Comparison of ENCODE assay signal across 8 cellular contexts in genomic region chr11:82899191-82899820, GRCh38. TPM values are rescaled to one million over a fixed set of nuclear protein-coding genes. Genes with fewer than 3 reads are reported as not detected.
DNase-seq lines count a peak whose midpoint lies in the region; ATAC-seq and TF ChIP-seq lines count a peak whose summit lies in the region.

No MANE protein-coding gene starts in this region.

- H3K4me2 ChIP-seq in SK-N-SH, result peak overlapping the region; percentile 87

- H3F3A ChIP-seq in SK-N-SH (replicated peaks; ENCODE audit: insufficient read depth), result no peaks in the 10 kb centered on the region

- peaks cover 56% of the 10 kb centered on the region for H3K4me1 Mint-ChIP-seq in activated T-cell treated with anti-CD3 and anti-CD28 coated beads, Interleukin-2, amount 50 U/mL, for 72 hours (ENCODE audit: low read depth)

- no peak overlapping the region; a peak in 1 of 4 replicates for H3K27ac ChIP-seq in SK-N-SH (ENCODE audit: low read depth in 2 of 2, low read length in 1 of 2)
- H3K27ac ChIP-seq in esophagus (ENCODE audit: low read depth in 2 of 2, low read length in 1 of 2), result no peak overlapping the region

- no peaks in the 10 kb centered on the region for H3K27me3 ChIP-seq in SK-N-SH (ENCODE audit: insufficient read depth)
- no peaks in the 10 kb centered on the region for H3K27me3 ChIP-seq in esophagus (ENCODE audit: control insufficient read depth in 1 of 2, insufficient read depth in 2 of 2, low read length in 2 of 2)

- no peaks in the 10 kb centered on the region for H3K9me3 Mint-ChIP-seq in activated T-cell treated with anti-CD3 and anti-CD28 coated beads, Interleukin-2, amount 50 U/mL, for 72 hours

- peak overlapping the region; percentile 81 for H3K9ac ChIP-seq in SK-N-SH

- TF ChIP-seq EP300 in SK-N-SH (IDR thresholded peaks at IDR 0.05; ENCODE audit: borderline replicate concordance in 1 of 2, low read depth in 1 of 2, low read length in 1 of 2), result no peak

- POLR2A ChIA-PET in SK-N-SH (lab: Yijun Ruan, JAX), result no interaction called here

- H2AFZ ChIP-seq in SK-N-SH (ENCODE audit: low read depth), result peak overlapping the region; percentile 87

- CTCF ChIA-PET in SK-N-SH (lab: Yijun Ruan, JAX), result interaction anchor here (1.1 to 4.1 kb wide), 3 partner anchors 32 to 198 kb away, joined by 4 to 40 read pairs (median 23); no protein-coding TSS in a partner anchor

- H4K20me1 ChIP-seq in SK-N-SH (ENCODE audit: insufficient read depth), result no peaks in the 10 kb centered on the region

- H3K4me3 ChIP-seq in SK-N-SH (ENCODE audit: low read depth in 2 of 2, low read length in 1 of 2) (peak overlapping the region; percentile 78 to 90), esophagus (ENCODE audit: low read depth in 1 of 2, low read length in 2 of 2) (peak overlapping the region; percentile 82 to 90)

- no peak for ATAC-seq in activated T-cell treated with anti-CD3 and anti-CD28 coated beads, Interleukin-2, amount 50 U/mL, for 72 hours (replicated peaks in 1 of 2)
- ATAC-seq in HG02642 (IDR thresholded peaks at IDR 0.05; ENCODE audit: poor library complexity, unreplicated experiment), result no peak
- no peak for ATAC-seq in GM19467 (IDR thresholded peaks at IDR 0.05; ENCODE audit: unreplicated experiment)

- H3K36me3 ChIP-seq in SK-N-SH (replicated peaks in 1 of 2; ENCODE audit: control insufficient read depth in 1 of 2, insufficient read depth in 2 of 2, low read length in 1 of 2), result no peaks in the 10 kb centered on the region
- H3K36me3 ChIP-seq in esophagus (ENCODE audit: control insufficient read depth in 2 of 2, insufficient read depth in 2 of 2, low read length in 1 of 2), result no peaks in the 10 kb centered on the region

- H3K9me3 ChIP-seq in SK-N-SH (no peaks in the 10 kb centered on the region), esophagus (ENCODE audit: control insufficient read depth in 2 of 2, insufficient read depth in 1 of 2, low read depth in 1 of 2, low read length in 1 of 2) (no peaks in the 10 kb centered on the region)

- H3K4me1 ChIP-seq in SK-N-SH (ENCODE audit: control insufficient read depth in 1 of 2, insufficient read depth in 2 of 2, low read depth in 1 of 2, low read length in 1 of 2), result peaks cover 0 to 24% of the 10 kb centered on the region in 2 experiments; a peak in 3 of 4 replicates
- H3K4me1 ChIP-seq in esophagus (ENCODE audit: control insufficient read depth in 2 of 2, insufficient read depth in 2 of 2, low read length in 1 of 2), result peaks cover 0 to 2% of the 10 kb centered on the region in 2 donors

- H3K27me3 Mint-ChIP-seq in activated T-cell treated with anti-CD3 and anti-CD28 coated beads, Interleukin-2, amount 50 U/mL, for 72 hours (ENCODE audit: low read depth), result no peaks in the 10 kb centered on the region

- H3K79me2 ChIP-seq in SK-N-SH (ENCODE audit: insufficient read depth), result peaks cover 38% of the 10 kb centered on the region

- DNase-seq in activated T-cell treated with anti-CD3 and anti-CD28 coated beads, Interleukin-2, amount 50 U/mL, for 72 hours, result peak; percentile 10 to 11
- DNase-seq in activated T-cell treated with anti-CD3 and anti-CD28 coated beads, Interleukin-2, amount 50 U/mL, for 48 hours, result no peak
- DNase-seq in SK-N-SH, result no peak
- peak; percentile 26 for DNase-seq in retina
- DNase-seq in GM13976 (ENCODE audit: low spot score), result no peak

- H3K9me2 ChIP-seq in SK-N-SH, result no peaks in the 10 kb centered on the region

- no peak for TF ChIP-seq RAD21 in SK-N-SH (IDR thresholded peaks at IDR 0.05; ENCODE audit: low read length)

- H3K36me3 Mint-ChIP-seq in activated T-cell treated with anti-CD3 and anti-CD28 coated beads, Interleukin-2, amount 50 U/mL, for 72 hours (ENCODE audit: insufficient read depth in 2 of 2), result peaks cover 3 to 6% of the 10 kb centered on the region in 2 donors

- H3K4me3 Mint-ChIP-seq in activated T-cell treated with anti-CD3 and anti-CD28 coated beads, Interleukin-2, amount 50 U/mL, for 72 hours, result peak overlapping the region; percentile 95 to 100

- no peak for TF ChIP-seq CTCF in SK-N-SH (IDR thresholded peaks at IDR 0.05)
- TF ChIP-seq CTCF in GM13976 (IDR thresholded peaks at IDR 0.05; ENCODE audit: borderline replicate concordance, control extremely low read depth, extremely low read depth, insufficient read depth, missing control alignments), result no peak

- in situ Hi-C loops in GM13976 (cut with MboI; ENCODE audit: low sequenced_read_pairs, unreplicated experiment), result no loop called here

- H3K27ac Mint-ChIP-seq in activated T-cell treated with anti-CD3 and anti-CD28 coated beads, Interleukin-2, amount 50 U/mL, for 72 hours, result peak overlapping the region; percentile 95

- WGBS in SK-N-SH (ENCODE audit: low lambda C conversion rate), result 66% methylated on average over 3 of the region's 3 CpGs
- 28 to 30% methylated on average over 3 of the region's 3 CpGs for WGBS in esophagus, 2 donors

TF ChIP-seq in SK-N-SH, 30 proteins besides CTCF, POLR2A, EP300 and RAD21 (continues in another document):
- TF ChIP-seq USF1 (IDR thresholded peaks at IDR 0.05; ENCODE audit: borderline replicate concordance, low read depth) (no peak), FOXJ3 (CRISPR knock-in tag; IDR thresholded peaks at IDR 0.05) (no peak), IRF3 (IDR thresholded peaks at IDR 0.05; ENCODE audit: low read depth, low read length) (no peak), REST (IDR thresholded peaks at IDR 0.05; ENCODE audit: low read depth, low read length) (no peak), NRF1 (IDR thresholded peaks at IDR 0.05; ENCODE audit: low read depth, low read length) (no peak), MAX (IDR thresholded peaks at IDR 0.05; ENCODE audit: low read depth) (no peak), PBX3 (IDR thresholded peaks at IDR 0.05) (no peak), JUND (IDR thresholded peaks at IDR 0.05) (no peak), NFIC (IDR thresholded peaks at IDR 0.05; ENCODE audit: borderline replicate concordance) (no peak)

RNA-seq across cellular contexts. Expression of gene PRCP, which starts 0.9 kb away (rescaled TPM):
- 10 to 100 TPM; 35.3 to 35.9 TPM for total RNA-seq in activated T-cell treated with anti-CD3 and anti-CD28 coated beads, Interleukin-2, amount 50 U/mL, for 72 hours
- polyA plus RNA-seq in SK-N-SH (2012; rRNA removed) (65.0 and 91.7 TPM in 2 replicates), esophagus (10 to 100 TPM; 22.1 to 38.3 TPM)
- 87.4 and 92.1 TPM in 2 replicates for polyA plus RNA-seq in SK-N-SH (2012; cell fraction: cytosol; rRNA removed)
- polyA plus RNA-seq in SK-N-SH (2012; cell fraction: nucleus; rRNA removed), result 20.3 and 45.9 TPM in 2 replicates

RNA-seq across cellular contexts. Expression of gene DDIAS, which starts 2.2 kb away (rescaled TPM):
- 10 to 100 TPM; 15.0 to 19.5 TPM for total RNA-seq in activated T-cell treated with anti-CD3 and anti-CD28 coated beads, Interleukin-2, amount 50 U/mL, for 72 hours
- polyA plus RNA-seq in SK-N-SH (2012; rRNA removed) (4.4 and 4.5 TPM in 2 replicates), esophagus (1 to 10 TPM in 1 of 2 donors, under 1 TPM in 1; 0.92 to 2.5 TPM)
- 4.8 and 6.4 TPM in 2 replicates for polyA plus RNA-seq in SK-N-SH (2012; cell fraction: cytosol; rRNA removed)
- 1.5 and 3.1 TPM in 2 replicates for polyA plus RNA-seq in SK-N-SH (2012; cell fraction: nucleus; rRNA removed)

Comparison
In these comparisons a context has a peak if more than half of its experiments do, and no peak if none do; other contexts are left out.
1. DNase-seq: peak in activated T-cell treated with anti-CD3 and anti-CD28 coated beads, Interleukin-2, amount 50 U/mL, for 72 hours (2 of 2) and retina (single experiment); none in activated T-cell treated with anti-CD3 and anti-CD28 coated beads, Interleukin-2, amount 50 U/mL, for 48 hours (0 of 2), SK-N-SH (single experiment) and GM13976 (single experiment).